In genomic region chr1:15028117-15028516, GRCh38 we compare ENCODE assay signal across 8 cellular contexts.
DNase-seq lines count a peak whose midpoint lies in the region; ATAC-seq lines count a peak whose summit lies in the region.

No MANE protein-coding gene starts in this region.

- no peaks in the 10 kb centered on the region for H3K27me3 ChIP-seq in right cardiac atrium (ENCODE audit: control insufficient read depth, insufficient read depth)

- DNase-seq in ELR (ENCODE audit: low read depth), result peak; percentile 9
- DNase-seq in astrocyte of the hippocampus (ENCODE audit: low read depth, low spot score), result peak; percentile 98
- peak; percentile 75 to 88 (median 80) for DNase-seq in right cardiac atrium
- peak; percentile 99 for DNase-seq in renal cortical epithelial cell (ENCODE audit: low read depth)
- no peak for DNase-seq in NCI-H446 treated with DMSO at 0.1 percent for 48 hours (lab: John Stamatoyannopoulos, UW)
- no peak for DNase-seq in OCI-M2 (lab: John Stamatoyannopoulos, UW; ENCODE audit: unreplicated experiment)

- intact Hi-C loops in right cardiac atrium (cut with DNase I), result loop anchor here in 3 of 4 donors (5.0 to 10.0 kb wide), 4 partner anchors 101 to 246 kb away; no protein-coding TSS in a partner anchor

- ATAC-seq in right cardiac atrium (peak; percentile 66 to 71), HG03439 (IDR thresholded peaks at IDR 0.05; ENCODE audit: unreplicated experiment) (no peak), HG02588 (IDR thresholded peaks at IDR 0.05; ENCODE audit: unreplicated experiment) (no peak)

- H3K4me1 ChIP-seq in right cardiac atrium (ENCODE audit: control insufficient read depth, insufficient read depth, low read length), result no peaks in the 10 kb centered on the region

- WGBS in right cardiac atrium, result 47% methylated on average over 5 of the region's 5 CpGs

- no peaks in the 10 kb centered on the region for H3K9me3 ChIP-seq in right cardiac atrium (ENCODE audit: control insufficient read depth, low read length)

- no peak overlapping the region for H3K4me3 ChIP-seq in right cardiac atrium (ENCODE audit: low read length)

- no peak overlapping the region for H3K27ac ChIP-seq in right cardiac atrium (ENCODE audit: low read length)

Comparison
In these comparisons a context has a peak if more than half of its experiments do, and no peak if none do; other contexts are left out.
1. DNase-seq: peak in ELR (single experiment), astrocyte of the hippocampus (single experiment), right cardiac atrium (3 of 3) and renal cortical epithelial cell (single experiment); none in NCI-H446 treated with DMSO at 0.1 percent for 48 hours (single experiment) and OCI-M2 (single experiment).
2. ATAC-seq: peak in right cardiac atrium (2 of 2); none in HG03439 (single experiment) and HG02588 (single experiment).